1 cellular context compared by ENCODE assay signal in genomic region chr3:116777181-116777840, GRCh38.
TF ChIP-seq lines count a peak whose summit lies in the region.

No MANE protein-coding gene starts in this region.

TF ChIP-seq in WTC11, 78 proteins besides CTCF, POLR2A, EP300 and RAD21 (continued from another document):
- TF ChIP-seq E2F4 (CRISPR knock-in tag; IDR thresholded peaks at IDR 0.05; ENCODE audit: borderline replicate concordance, low read depth) (no peak), ZNF263 (CRISPR knock-in tag; IDR thresholded peaks at IDR 0.05; ENCODE audit: low read depth) (no peak), ETV6 (CRISPR knock-in tag; IDR thresholded peaks at IDR 0.05) (no peak), IRF1 (CRISPR knock-in tag; IDR thresholded peaks at IDR 0.05) (no peak), ATF2 (CRISPR knock-in tag; IDR thresholded peaks at IDR 0.05; ENCODE audit: borderline replicate concordance, low read depth) (no peak), NFE2L1 (CRISPR knock-in tag; IDR thresholded peaks at IDR 0.05) (no peak), IRF2 (CRISPR knock-in tag; IDR thresholded peaks at IDR 0.05; ENCODE audit: borderline replicate concordance, low read depth) (no peak), ATF6 (CRISPR knock-in tag; IDR thresholded peaks at IDR 0.05) (no peak), ATF3 (CRISPR knock-in tag; conservative IDR thresholded peaks at IDR 0.05) (no peak), JUN (CRISPR knock-in tag; IDR thresholded peaks at IDR 0.05) (no peak), RELA (CRISPR knock-in tag; IDR thresholded peaks at IDR 0.05; ENCODE audit: borderline replicate concordance) (no peak), CREM (CRISPR knock-in tag; IDR thresholded peaks at IDR 0.05) (no peak), ATF1 (CRISPR knock-in tag; IDR thresholded peaks at IDR 0.05) (no peak), TCF7 (CRISPR knock-in tag; IDR thresholded peaks at IDR 0.05; ENCODE audit: low read depth) (no peak), ELF4 (CRISPR knock-in tag; IDR thresholded peaks at IDR 0.05; ENCODE audit: low read depth) (no peak)
